ENCODE assay signal across 1 cellular context in the genomic region with DNA sequence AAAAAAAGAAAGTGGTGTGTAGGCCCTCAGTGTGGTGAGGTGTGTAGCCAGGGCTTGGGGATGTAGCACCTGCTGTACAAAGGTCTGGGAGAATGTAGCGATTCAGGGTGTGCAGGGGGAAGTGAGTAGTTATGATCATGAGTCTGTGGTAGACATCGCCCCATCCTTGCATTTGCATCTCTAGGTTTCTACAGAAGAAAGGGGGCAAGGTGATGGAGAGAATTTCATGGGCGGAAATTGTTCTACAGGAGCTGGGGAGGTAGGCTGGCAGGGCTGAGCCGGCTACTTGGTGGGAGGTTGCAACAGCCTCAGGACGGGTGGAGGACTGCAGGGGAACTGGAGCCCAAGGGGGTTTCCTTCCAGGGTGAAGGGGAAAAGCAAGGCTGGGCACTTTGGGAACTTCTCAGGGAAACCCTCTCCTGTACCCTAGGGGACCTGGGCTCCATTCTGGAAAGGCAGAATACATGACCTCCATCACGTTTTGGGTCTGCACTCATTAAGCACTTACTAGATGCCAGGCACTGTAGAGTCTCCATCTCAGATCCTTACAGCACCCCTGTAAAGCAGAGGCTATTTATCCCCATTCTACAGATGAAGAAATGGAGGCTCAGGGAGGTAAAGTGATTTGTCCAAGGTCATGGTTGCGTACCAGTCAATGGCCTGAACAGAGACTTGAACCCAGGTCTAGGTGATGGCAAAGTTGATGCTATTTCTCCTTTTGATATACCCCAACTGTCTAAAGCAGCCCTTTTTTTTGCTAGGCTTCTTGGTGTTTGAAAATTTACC.
TF ChIP-seq lines count a peak whose summit lies in the region.

No MANE protein-coding gene starts in this region.

TF ChIP-seq in GM12878, 131 proteins besides CTCF, POLR2A, EP300 and RAD21 (continued from another document and continues in another):
- TF ChIP-seq, protein P1, sequence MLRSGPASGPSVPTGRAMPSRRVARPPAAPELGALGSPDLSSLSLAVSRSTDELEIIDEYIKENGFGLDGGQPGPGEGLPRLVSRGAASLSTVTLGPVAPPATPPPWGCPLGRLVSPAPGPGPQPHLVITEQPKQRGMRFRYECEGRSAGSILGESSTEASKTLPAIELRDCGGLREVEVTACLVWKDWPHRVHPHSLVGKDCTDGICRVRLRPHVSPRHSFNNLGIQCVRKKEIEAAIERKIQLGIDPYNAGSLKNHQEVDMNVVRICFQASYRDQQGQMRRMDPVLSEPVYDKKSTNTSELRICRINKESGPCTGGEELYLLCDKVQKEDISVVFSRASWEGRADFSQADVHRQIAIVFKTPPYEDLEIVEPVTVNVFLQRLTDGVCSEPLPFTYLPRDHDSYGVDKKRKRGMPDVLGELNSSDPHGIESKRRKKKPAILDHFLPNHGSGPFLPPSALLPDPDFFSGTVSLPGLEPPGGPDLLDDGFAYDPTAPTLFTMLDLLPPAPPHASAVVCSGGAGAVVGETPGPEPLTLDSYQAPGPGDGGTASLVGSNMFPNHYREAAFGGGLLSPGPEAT (IDR thresholded peaks at IDR 0.05; ENCODE audit: low read depth), result peak; percentile 95
- TF ChIP-seq, protein P2, sequence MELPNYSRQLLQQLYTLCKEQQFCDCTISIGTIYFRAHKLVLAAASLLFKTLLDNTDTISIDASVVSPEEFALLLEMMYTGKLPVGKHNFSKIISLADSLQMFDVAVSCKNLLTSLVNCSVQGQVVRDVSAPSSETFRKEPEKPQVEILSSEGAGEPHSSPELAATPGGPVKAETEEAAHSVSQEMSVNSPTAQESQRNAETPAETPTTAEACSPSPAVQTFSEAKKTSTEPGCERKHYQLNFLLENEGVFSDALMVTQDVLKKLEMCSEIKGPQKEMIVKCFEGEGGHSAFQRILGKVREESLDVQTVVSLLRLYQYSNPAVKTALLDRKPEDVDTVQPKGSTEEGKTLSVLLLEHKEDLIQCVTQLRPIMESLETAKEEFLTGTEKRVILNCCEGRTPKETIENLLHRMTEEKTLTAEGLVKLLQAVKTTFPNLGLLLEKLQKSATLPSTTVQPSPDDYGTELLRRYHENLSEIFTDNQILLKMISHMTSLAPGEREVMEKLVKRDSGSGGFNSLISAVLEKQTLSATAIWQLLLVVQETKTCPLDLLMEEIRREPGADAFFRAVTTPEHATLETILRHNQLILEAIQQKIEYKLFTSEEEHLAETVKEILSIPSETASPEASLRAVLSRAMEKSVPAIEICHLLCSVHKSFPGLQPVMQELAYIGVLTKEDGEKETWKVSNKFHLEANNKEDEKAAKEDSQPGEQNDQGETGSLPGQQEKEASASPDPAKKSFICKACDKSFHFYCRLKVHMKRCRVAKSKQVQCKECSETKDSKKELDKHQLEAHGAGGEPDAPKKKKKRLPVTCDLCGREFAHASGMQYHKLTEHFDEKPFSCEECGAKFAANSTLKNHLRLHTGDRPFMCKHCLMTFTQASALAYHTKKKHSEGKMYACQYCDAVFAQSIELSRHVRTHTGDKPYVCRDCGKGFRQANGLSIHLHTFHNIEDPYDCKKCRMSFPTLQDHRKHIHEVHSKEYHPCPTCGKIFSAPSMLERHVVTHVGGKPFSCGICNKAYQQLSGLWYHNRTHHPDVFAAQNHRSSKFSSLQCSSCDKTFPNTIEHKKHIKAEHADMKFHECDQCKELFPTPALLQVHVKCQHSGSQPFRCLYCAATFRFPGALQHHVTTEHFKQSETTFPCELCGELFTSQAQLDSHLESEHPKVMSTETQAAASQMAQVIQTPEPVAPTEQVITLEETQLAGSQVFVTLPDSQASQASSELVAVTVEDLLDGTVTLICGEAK (IDR thresholded peaks at IDR 0.05; ENCODE audit: borderline replicate concordance), result no peak
- TF ChIP-seq ETV6 (conservative IDR thresholded peaks at IDR 0.05 in 1 of 2, IDR thresholded peaks at IDR 0.05 in 1 of 2; ENCODE audit: borderline replicate concordance in 1 of 2, low read depth in 1 of 2) (peak in 1 of 2 experiments; percentile 57; a peak in 1 of 4 replicates), BHLHE40 (IDR thresholded peaks at IDR 0.05; ENCODE audit: borderline replicate concordance in 1 of 2, low read depth in 2 of 2, low read length in 1 of 2) (peak; percentile 85 to 87), TCF3 (IDR thresholded peaks at IDR 0.05; ENCODE audit: borderline replicate concordance, insufficient read depth, low read depth, low read length) (peak; percentile 73; the same call in 1 of the 2 replicates), ZNF274 (IDR thresholded peaks at IDR 0.05; ENCODE audit: insufficient read depth, insufficient read length) (no peak), LARP7 (IDR thresholded peaks at IDR 0.05) (no peak), SMAD5 (IDR thresholded peaks at IDR 0.05; ENCODE audit: low read depth) (no peak), EZH2 (IDR thresholded peaks at IDR 0.05; ENCODE audit: borderline replicate concordance, control insufficient read depth, low read depth, low read length) (no peak), SREBF2 (IDR thresholded peaks at IDR 0.05; ENCODE audit: low read length) (peak; percentile 62; the same call in 1 of the 2 replicates), HDAC6 (IDR thresholded peaks at IDR 0.05; ENCODE audit: unreplicated experiment) (no peak), NR2C1 (IDR thresholded peaks at IDR 0.05) (no peak), YY1 (IDR thresholded peaks at IDR 0.05; ENCODE audit: low read depth, low read length) (no peak), PML (IDR thresholded peaks at IDR 0.05; ENCODE audit: low read length) (no peak), NR2C2 (IDR thresholded peaks at IDR 0.05; ENCODE audit: borderline replicate concordance, control insufficient read depth, insufficient read length, low read depth) (no peak), CREM (IDR thresholded peaks at IDR 0.05; ENCODE audit: low read depth) (no peak), JUNB (IDR thresholded peaks at IDR 0.05) (no peak), TAF1 (IDR thresholded peaks at IDR 0.05; ENCODE audit: borderline replicate concordance, low read depth, low read length) (peak; percentile 54; the same call in 1 of the 2 replicates), NR2F1 (conservative IDR thresholded peaks at IDR 0.05) (peak; percentile 17; the same call in 1 of the 2 replicates), PAX8 (IDR thresholded peaks at IDR 0.05) (no peak), SMAD1 (IDR thresholded peaks at IDR 0.05; ENCODE audit: low read depth, partially characterized antibody) (peak; percentile 50), RB1 (IDR thresholded peaks at IDR 0.05; ENCODE audit: borderline replicate concordance) (no peak), HDGF (IDR thresholded peaks at IDR 0.05) (peak; percentile 93; the same call in 1 of the 2 replicates), ZZZ3 (IDR thresholded peaks at IDR 0.05; ENCODE audit: control insufficient read depth, insufficient read length, low read depth) (no peak), SREBF1 (IDR thresholded peaks at IDR 0.05; ENCODE audit: low read length) (peak; percentile 54; the same call in 1 of the 2 replicates), FOS (IDR thresholded peaks at IDR 0.05; ENCODE audit: borderline replicate concordance, extremely low read depth, insufficient read length) (no peak), BMI1 (IDR thresholded peaks at IDR 0.05; ENCODE audit: borderline replicate concordance) (no peak), TBL1XR1 (IDR thresholded peaks at IDR 0.05; ENCODE audit: low read depth, low read length) (0 out of 2 replicates have a peak, but pooled peaks have one; percentile 32)
- TF ChIP-seq, protein P3, sequence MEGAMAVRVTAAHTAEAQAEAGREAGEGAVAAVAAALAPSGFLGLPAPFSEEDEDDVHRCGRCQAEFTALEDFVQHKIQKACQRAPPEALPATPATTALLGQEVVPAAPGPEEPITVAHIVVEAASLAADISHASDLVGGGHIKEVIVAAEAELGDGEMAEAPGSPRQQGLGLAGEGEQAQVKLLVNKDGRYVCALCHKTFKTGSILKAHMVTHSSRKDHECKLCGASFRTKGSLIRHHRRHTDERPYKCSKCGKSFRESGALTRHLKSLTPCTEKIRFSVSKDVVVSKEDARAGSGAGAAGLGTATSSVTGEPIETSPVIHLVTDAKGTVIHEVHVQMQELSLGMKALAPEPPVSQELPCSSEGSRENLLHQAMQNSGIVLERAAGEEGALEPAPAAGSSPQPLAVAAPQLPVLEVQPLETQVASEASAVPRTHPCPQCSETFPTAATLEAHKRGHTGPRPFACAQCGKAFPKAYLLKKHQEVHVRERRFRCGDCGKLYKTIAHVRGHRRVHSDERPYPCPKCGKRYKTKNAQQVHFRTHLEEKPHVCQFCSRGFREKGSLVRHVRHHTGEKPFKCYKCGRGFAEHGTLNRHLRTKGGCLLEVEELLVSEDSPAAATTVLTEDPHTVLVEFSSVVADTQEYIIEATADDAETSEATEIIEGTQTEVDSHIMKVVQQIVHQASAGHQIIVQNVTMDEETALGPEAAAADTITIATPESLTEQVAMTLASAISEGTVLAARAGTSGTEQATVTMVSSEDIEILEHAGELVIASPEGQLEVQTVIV (IDR thresholded peaks at IDR 0.05; ENCODE audit: borderline replicate concordance, partially characterized antibody), result no peak
- TF ChIP-seq, protein P4, sequence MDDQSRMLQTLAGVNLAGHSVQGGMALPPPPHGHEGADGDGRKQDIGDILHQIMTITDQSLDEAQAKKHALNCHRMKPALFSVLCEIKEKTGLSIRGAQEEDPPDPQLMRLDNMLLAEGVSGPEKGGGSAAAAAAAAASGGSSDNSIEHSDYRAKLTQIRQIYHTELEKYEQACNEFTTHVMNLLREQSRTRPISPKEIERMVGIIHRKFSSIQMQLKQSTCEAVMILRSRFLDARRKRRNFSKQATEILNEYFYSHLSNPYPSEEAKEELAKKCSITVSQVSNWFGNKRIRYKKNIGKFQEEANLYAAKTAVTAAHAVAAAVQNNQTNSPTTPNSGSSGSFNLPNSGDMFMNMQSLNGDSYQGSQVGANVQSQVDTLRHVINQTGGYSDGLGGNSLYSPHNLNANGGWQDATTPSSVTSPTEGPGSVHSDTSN (IDR thresholded peaks at IDR 0.05; ENCODE audit: insufficient replicate concordance, low read depth, low read length), result no peak
- TF ChIP-seq, protein P5, sequence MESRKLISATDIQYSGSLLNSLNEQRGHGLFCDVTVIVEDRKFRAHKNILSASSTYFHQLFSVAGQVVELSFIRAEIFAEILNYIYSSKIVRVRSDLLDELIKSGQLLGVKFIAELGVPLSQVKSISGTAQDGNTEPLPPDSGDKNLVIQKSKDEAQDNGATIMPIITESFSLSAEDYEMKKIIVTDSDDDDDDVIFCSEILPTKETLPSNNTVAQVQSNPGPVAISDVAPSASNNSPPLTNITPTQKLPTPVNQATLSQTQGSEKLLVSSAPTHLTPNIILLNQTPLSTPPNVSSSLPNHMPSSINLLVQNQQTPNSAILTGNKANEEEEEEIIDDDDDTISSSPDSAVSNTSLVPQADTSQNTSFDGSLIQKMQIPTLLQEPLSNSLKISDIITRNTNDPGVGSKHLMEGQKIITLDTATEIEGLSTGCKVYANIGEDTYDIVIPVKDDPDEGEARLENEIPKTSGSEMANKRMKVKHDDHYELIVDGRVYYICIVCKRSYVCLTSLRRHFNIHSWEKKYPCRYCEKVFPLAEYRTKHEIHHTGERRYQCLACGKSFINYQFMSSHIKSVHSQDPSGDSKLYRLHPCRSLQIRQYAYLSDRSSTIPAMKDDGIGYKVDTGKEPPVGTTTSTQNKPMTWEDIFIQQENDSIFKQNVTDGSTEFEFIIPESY (IDR thresholded peaks at IDR 0.05), result no peak
- TF ChIP-seq, protein P6, sequence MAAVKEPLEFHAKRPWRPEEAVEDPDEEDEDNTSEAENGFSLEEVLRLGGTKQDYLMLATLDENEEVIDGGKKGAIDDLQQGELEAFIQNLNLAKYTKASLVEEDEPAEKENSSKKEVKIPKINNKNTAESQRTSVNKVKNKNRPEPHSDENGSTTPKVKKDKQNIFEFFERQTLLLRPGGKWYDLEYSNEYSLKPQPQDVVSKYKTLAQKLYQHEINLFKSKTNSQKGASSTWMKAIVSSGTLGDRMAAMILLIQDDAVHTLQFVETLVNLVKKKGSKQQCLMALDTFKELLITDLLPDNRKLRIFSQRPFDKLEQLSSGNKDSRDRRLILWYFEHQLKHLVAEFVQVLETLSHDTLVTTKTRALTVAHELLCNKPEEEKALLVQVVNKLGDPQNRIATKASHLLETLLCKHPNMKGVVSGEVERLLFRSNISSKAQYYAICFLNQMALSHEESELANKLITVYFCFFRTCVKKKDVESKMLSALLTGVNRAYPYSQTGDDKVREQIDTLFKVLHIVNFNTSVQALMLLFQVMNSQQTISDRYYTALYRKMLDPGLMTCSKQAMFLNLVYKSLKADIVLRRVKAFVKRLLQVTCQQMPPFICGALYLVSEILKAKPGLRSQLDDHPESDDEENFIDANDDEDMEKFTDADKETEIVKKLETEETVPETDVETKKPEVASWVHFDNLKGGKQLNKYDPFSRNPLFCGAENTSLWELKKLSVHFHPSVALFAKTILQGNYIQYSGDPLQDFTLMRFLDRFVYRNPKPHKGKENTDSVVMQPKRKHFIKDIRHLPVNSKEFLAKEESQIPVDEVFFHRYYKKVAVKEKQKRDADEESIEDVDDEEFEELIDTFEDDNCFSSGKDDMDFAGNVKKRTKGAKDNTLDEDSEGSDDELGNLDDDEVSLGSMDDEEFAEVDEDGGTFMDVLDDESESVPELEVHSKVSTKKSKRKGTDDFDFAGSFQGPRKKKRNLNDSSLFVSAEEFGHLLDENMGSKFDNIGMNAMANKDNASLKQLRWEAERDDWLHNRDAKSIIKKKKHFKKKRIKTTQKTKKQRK (IDR thresholded peaks at IDR 0.05; ENCODE audit: low read depth, low read length), result no peak
- TF ChIP-seq, protein P7, sequence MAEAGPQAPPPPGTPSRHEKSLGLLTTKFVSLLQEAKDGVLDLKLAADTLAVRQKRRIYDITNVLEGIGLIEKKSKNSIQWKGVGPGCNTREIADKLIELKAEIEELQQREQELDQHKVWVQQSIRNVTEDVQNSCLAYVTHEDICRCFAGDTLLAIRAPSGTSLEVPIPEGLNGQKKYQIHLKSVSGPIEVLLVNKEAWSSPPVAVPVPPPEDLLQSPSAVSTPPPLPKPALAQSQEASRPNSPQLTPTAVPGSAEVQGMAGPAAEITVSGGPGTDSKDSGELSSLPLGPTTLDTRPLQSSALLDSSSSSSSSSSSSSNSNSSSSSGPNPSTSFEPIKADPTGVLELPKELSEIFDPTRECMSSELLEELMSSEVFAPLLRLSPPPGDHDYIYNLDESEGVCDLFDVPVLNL (IDR thresholded peaks at IDR 0.05; ENCODE audit: low read depth, low read length), result no peak
- TF ChIP-seq, protein P8, sequence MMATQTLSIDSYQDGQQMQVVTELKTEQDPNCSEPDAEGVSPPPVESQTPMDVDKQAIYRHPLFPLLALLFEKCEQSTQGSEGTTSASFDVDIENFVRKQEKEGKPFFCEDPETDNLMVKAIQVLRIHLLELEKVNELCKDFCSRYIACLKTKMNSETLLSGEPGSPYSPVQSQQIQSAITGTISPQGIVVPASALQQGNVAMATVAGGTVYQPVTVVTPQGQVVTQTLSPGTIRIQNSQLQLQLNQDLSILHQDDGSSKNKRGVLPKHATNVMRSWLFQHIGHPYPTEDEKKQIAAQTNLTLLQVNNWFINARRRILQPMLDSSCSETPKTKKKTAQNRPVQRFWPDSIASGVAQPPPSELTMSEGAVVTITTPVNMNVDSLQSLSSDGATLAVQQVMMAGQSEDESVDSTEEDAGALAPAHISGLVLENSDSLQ (IDR thresholded peaks at IDR 0.05), result no peak
- TF ChIP-seq, protein P9, sequence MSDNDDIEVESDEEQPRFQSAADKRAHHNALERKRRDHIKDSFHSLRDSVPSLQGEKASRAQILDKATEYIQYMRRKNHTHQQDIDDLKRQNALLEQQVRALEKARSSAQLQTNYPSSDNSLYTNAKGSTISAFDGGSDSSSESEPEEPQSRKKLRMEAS (IDR thresholded peaks at IDR 0.05; ENCODE audit: low read depth, low read length), result no peak
- TF ChIP-seq, protein P10, sequence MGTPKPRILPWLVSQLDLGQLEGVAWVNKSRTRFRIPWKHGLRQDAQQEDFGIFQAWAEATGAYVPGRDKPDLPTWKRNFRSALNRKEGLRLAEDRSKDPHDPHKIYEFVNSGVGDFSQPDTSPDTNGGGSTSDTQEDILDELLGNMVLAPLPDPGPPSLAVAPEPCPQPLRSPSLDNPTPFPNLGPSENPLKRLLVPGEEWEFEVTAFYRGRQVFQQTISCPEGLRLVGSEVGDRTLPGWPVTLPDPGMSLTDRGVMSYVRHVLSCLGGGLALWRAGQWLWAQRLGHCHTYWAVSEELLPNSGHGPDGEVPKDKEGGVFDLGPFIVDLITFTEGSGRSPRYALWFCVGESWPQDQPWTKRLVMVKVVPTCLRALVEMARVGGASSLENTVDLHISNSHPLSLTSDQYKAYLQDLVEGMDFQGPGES (IDR thresholded peaks at IDR 0.05), result no peak
